Comparison of ENCODE assay signal across 20 cellular contexts in genomic region chr4:53098681-53099121, GRCh38.
A peak's percentile ranks its signal among the peaks of the same experiment; 100 is the strongest.
DNase-seq lines count a peak whose midpoint lies in the region; ATAC-seq and TF ChIP-seq lines count a peak whose summit lies in the region.
"Had no signal": no experiment of that assay in that cellular context is flagged by ENCODE, and none has a peak within 500 bp of the region (broad histone marks: within the 10 kb centered on the region; RNA-seq: fewer than 3 reads in every experiment).

No MANE protein-coding gene starts in this region.

- H3K4me2 ChIP-seq in Karpas-422 (ENCODE audit: low read depth, low read length, poor library complexity, severe bottlenecking) = no peak overlapping the region

- peaks cover 38% of the 10 kb centered on the region for H3K4me1 ChIP-seq in ACC112 (ENCODE audit: control insufficient read depth, insufficient read depth, low read length, unreplicated experiment)
- H3K4me1 ChIP-seq in Karpas-422 (ENCODE audit: low read length) = no peaks in the 10 kb centered on the region
- H3K4me1 ChIP-seq: gastrocnemius medialis had no signal

- ATAC-seq in HG03521 (IDR thresholded peaks at IDR 0.05; ENCODE audit: unreplicated experiment) = no peak
- ATAC-seq: gastrocnemius medialis; naive thymus-derived CD4-positive, alpha-beta T cell; stimulated activated naive CD8-positive, alpha-beta T cell treated with anti-CD3 and anti-CD28 coated beads, Interleukin-15, amount 100 ng/mL, for 72 hours had no signal

- H3K36me3 ChIP-seq in ACC112 (ENCODE audit: insufficient read depth, low read length) (no peaks in the 10 kb centered on the region), Karpas-422 (ENCODE audit: insufficient read depth, low read length) (no peaks in the 10 kb centered on the region)
- H3K36me3 ChIP-seq: cardiac muscle cell, gastrocnemius medialis had no signal

- H3K9me3 ChIP-seq in Karpas-422 (ENCODE audit: low read length) = peaks cover 10% of the 10 kb centered on the region; the same call in 1 of the 2 replicates
- H3K9me3 ChIP-seq: gastrocnemius medialis had no signal

- no peaks in the 10 kb centered on the region for H3K9me2 ChIP-seq in Karpas-422 (replicated peaks; ENCODE audit: insufficient read depth, low read length)

- H3K27me3 ChIP-seq in ACC112 (ENCODE audit: insufficient read depth, low read length) (no peaks in the 10 kb centered on the region), Karpas-422 (ENCODE audit: low read length) (no peaks in the 10 kb centered on the region)
- H3K27me3 ChIP-seq: cardiac muscle cell, gastrocnemius medialis had no signal

- no peak overlapping the region for H3K9ac ChIP-seq in Karpas-422 (ENCODE audit: low read length)

- H3K27ac ChIP-seq in ACC112 (ENCODE audit: low read depth, low read length) (peak overlapping the region; percentile 90), Karpas-422 (ENCODE audit: low read length) (no peak overlapping the region)
- H3K27ac ChIP-seq: cardiac muscle cell, gastrocnemius medialis had no signal

- TF ChIP-seq CTCF in foreskin fibroblast (IDR thresholded peaks at IDR 0.05; ENCODE audit: low read depth, low read length) = no peak

- no peaks in the 10 kb centered on the region for H4K20me1 ChIP-seq in Karpas-422 (ENCODE audit: insufficient read depth, low read depth, low read length)

- H3K79me2 ChIP-seq in ACC112 (ENCODE audit: control insufficient read depth, insufficient read depth, low read length, unreplicated experiment) (no peaks in the 10 kb centered on the region), Karpas-422 (ENCODE audit: low read length) (no peaks in the 10 kb centered on the region)

- H3K4me3 ChIP-seq in ACC112 (ENCODE audit: low read depth, low read length) = peak overlapping the region; percentile 24; the same call in 1 of the 2 replicates
- H3K4me3 ChIP-seq in foreskin fibroblast (ENCODE audit: low read depth in 1 of 2, low read length in 2 of 2) = no peak overlapping the region
- no peak overlapping the region for H3K4me3 ChIP-seq in Karpas-422 (ENCODE audit: low read length)
- H3K4me3 ChIP-seq: cardiac muscle cell, gastrocnemius medialis had no signal

- H2AFZ ChIP-seq in ACC112 (ENCODE audit: low read length, unreplicated experiment) (no peak overlapping the region), Karpas-422 (ENCODE audit: low read length) (no peak overlapping the region)

- DNase-seq in HPDE6-E6E7 (ENCODE audit: extremely low spot score) (peak; percentile 10), astrocyte of the hippocampus (ENCODE audit: low read depth, low spot score) (peak; percentile 24), foreskin fibroblast (peak; percentile 74 to 81), hippocampal formation (lab: John Stamatoyannopoulos, UW) (no peak), D341Med (ENCODE audit: low spot score) (no peak), Karpas-422 (no peak)
- DNase-seq: activated CD4-positive, alpha-beta T cell treated with anti-CD3 and anti-CD28 coated beads for 1 hour; activated CD8-positive, alpha-beta memory T cell treated with anti-CD3 and anti-CD28 coated beads, Interleukin-2, amount 50 U/mL, for 48 hours; activated naive CD4-positive, alpha-beta T cell treated with anti-CD3 and anti-CD28 coated beads, Interleukin-2, amount 50 U/mL, for 16 hours; CD8-positive, alpha-beta memory T cell; effector CD4-positive, alpha-beta T cell; gastrocnemius medialis; Kasumi-1; naive thymus-derived CD4-positive, alpha-beta T cell; NCI-H1436 treated with DMSO at 0.1 percent for 48 hours; Right ventricle myocardium superior; stimulated activated naive CD8-positive, alpha-beta T cell treated with anti-CD3 and anti-CD28 coated beads, Interleukin-15, amount 100 ng/mL, for 72 hours had no signal

Comparison
In these comparisons a context has a peak if more than half of its experiments do, and no peak if none do; other contexts are left out.
1. DNase-seq: peak in HPDE6-E6E7 (single experiment), astrocyte of the hippocampus (single experiment) and foreskin fibroblast (2 of 2); none in hippocampal formation (0 of 2), D341Med (single experiment) and Karpas-422 (single experiment).